19 cellular contexts compared by ENCODE assay signal in genomic region chr3:169822091-169822490, GRCh38. TPM values are rescaled to one million over a fixed set of nuclear protein-coding genes. Genes with fewer than 3 reads are reported as not detected.
DNase-seq lines count a peak whose midpoint lies in the region; ATAC-seq and TF ChIP-seq lines count a peak whose summit lies in the region.
"Had no signal": no experiment of that assay in that cellular context is flagged by ENCODE, and none has a peak within 500 bp of the region (broad histone marks: within the 10 kb centered on the region; RNA-seq: fewer than 3 reads in every experiment).

No MANE protein-coding gene starts in this region.

- H3K4me3 Mint-ChIP-seq in GM23338 (no peak overlapping the region), CD14-positive monocyte (no peak overlapping the region)
- H3K4me3 Mint-ChIP-seq: CD8-positive, alpha-beta memory T cell had no signal

- H4K20me1 ChIP-seq in GM23338 (replicated peaks; ENCODE audit: insufficient read depth) = no peaks in the 10 kb centered on the region
- H4K20me1 ChIP-seq: BLaER1 had no signal

- H3K79me2 ChIP-seq in GM23338 (replicated peaks; ENCODE audit: insufficient read depth) = no peaks in the 10 kb centered on the region

- no peaks in the 10 kb centered on the region for H3K27me3 ChIP-seq in GM23338 (ENCODE audit: insufficient read depth)
- H3K27me3 ChIP-seq: BLaER1 had no signal

- ATAC-seq in GM23338 = no peak
- ATAC-seq in left ventricle myocardium superior = no peak

- H3K36me3 ChIP-seq in GM23338 (ENCODE audit: insufficient read depth) = no peaks in the 10 kb centered on the region
- H3K36me3 ChIP-seq: BLaER1 had no signal

- H3K4me2 ChIP-seq in GM23338 = no peak overlapping the region
- H3K4me2 ChIP-seq: BLaER1 had no signal

- H3K4me1 ChIP-seq in GM23338 (ENCODE audit: insufficient read depth) = no peaks in the 10 kb centered on the region
- H3K4me1 ChIP-seq: BLaER1 had no signal

- H3K36me3 Mint-ChIP-seq in GM23338 (ENCODE audit: low read depth) (no peaks in the 10 kb centered on the region), CD14-positive monocyte (no peaks in the 10 kb centered on the region)
- H3K36me3 Mint-ChIP-seq: CD8-positive, alpha-beta memory T cell had no signal

- intact Hi-C loops in CD14-positive monocyte (cut with micrococcal nuclease) = no loop called here
- intact Hi-C loops in left ventricle myocardium superior (cut with micrococcal nuclease) = no loop called here

- H3F3A ChIP-seq in GM23338 (replicated peaks; ENCODE audit: low read depth) = no peaks in the 10 kb centered on the region

- DNase-seq in NCI-H1417 (lab: John Stamatoyannopoulos, UW) (peak; percentile 54 to 66 (median 65)), NCI-H1417 treated with DMSO at 0.1 percent for 48 hours (lab: John Stamatoyannopoulos, UW) (no peak), GM23338 (ENCODE audit: low spot score) (no peak), NCI-H69 (lab: John Stamatoyannopoulos, UW) (peak; percentile 52), iPS-NIHi11 (ENCODE audit: low spot score) (peak; percentile 33), CD14-positive monocyte (ENCODE audit: low spot score) (no peak), left ventricle myocardium superior (no peak)
- DNase-seq in stimulated activated CD4-positive, alpha-beta T cell treated with anti-CD3 and anti-CD28 coated beads, Interleukin-4, amount 100 ng/mL, for 24 hours = no peak
- DNase-seq: CD8-positive, alpha-beta memory T cell; DMS 273 treated with DMSO at 0.1 percent for 48 hours; GOT3; KBM-7; NCI-H146; NCI-H524; OCI-M1 had no signal

- no peaks in the 10 kb centered on the region; the same call in 2 of the 3 replicates for H3K4me1 Mint-ChIP-seq in GM23338
- no peaks in the 10 kb centered on the region for H3K4me1 Mint-ChIP-seq in CD14-positive monocyte
- H3K4me1 Mint-ChIP-seq: CD8-positive, alpha-beta memory T cell had no signal

- H3K9me3 Mint-ChIP-seq in GM23338 (no peaks in the 10 kb centered on the region), CD14-positive monocyte (peaks cover 0 to 2% (median 0%) of the 10 kb centered on the region in 7 donors)

- H3K27me3 Mint-ChIP-seq in GM23338 (ENCODE audit: insufficient read depth, low read depth, poor library complexity) = peaks cover 2% of the 10 kb centered on the region
- peaks cover 1 to 4% (median 3%) of the 10 kb centered on the region in 3 donors for H3K27me3 Mint-ChIP-seq in CD14-positive monocyte (ENCODE audit: low read depth in 3 of 3)

- H3K9me2 ChIP-seq in GM23338 (ENCODE audit: insufficient read depth) = no peaks in the 10 kb centered on the region

- TF ChIP-seq CTCF in GM23338 (conservative IDR thresholded peaks at IDR 0.05; ENCODE audit: low read depth in 2 of 2) (no peak), CD14-positive monocyte (IDR thresholded peaks at IDR 0.05) (no peak)

- H3K4me3 ChIP-seq in GM23338 = no peak overlapping the region
- H3K4me3 ChIP-seq: BLaER1 had no signal

- no peak overlapping the region for H3K27ac Mint-ChIP-seq in GM23338
- H3K27ac Mint-ChIP-seq in CD14-positive monocyte = no peak overlapping the region
- H3K27ac Mint-ChIP-seq: CD8-positive, alpha-beta memory T cell had no signal

- no peak overlapping the region for H3K27ac ChIP-seq in GM23338 (ENCODE audit: low read depth)
- H3K27ac ChIP-seq: BLaER1, HL-60 had no signal

- 0 out of 2 replicates have a peak overlapping the region, but pooled peaks have one; percentile 1 for H2AFZ ChIP-seq in GM23338

TF ChIP-seq in GM23338, 12 proteins besides CTCF, POLR2A, EP300 and RAD21 (continues in another document):
- TF ChIP-seq ZNF331 (CRISPR knock-in tag; IDR thresholded peaks at IDR 0.05; ENCODE audit: low read depth) (no peak), STAT1 (IDR thresholded peaks at IDR 0.05; ENCODE audit: unreplicated experiment) (no peak), REST (IDR thresholded peaks at IDR 0.05; ENCODE audit: unreplicated experiment) (no peak), NANOG (IDR thresholded peaks at IDR 0.05; ENCODE audit: borderline replicate concordance) (no peak), JUNB (IDR thresholded peaks at IDR 0.05; ENCODE audit: unreplicated experiment) (no peak), EZH2phosphoT487 (IDR thresholded peaks at IDR 0.05; ENCODE audit: unreplicated experiment) (no peak), ETS1 (IDR thresholded peaks at IDR 0.05) (no peak), ZNF114 (CRISPR knock-in tag; IDR thresholded peaks at IDR 0.05) (no peak), CREB1 (CRISPR knock-in tag; IDR thresholded peaks at IDR 0.05; ENCODE audit: low read depth) (no peak), POLR2AphosphoS5 (IDR thresholded peaks at IDR 0.05; ENCODE audit: low read depth) (no peak)

RNA-seq across cellular contexts. Expression of gene LRRC34, which starts 9.4 kb away (rescaled TPM):
- total RNA-seq in GM23338 (2014; rRNA removed; shearing (Covaris generic)) = 15.7 and 19.6 TPM in 2 replicates
- 9.1 and 12.8 TPM in 2 replicates for polyA plus RNA-seq in GM23338 (2016; fragmentation: Nextera tagmentation; extraction: Ambion mirVana)
- under 1 TPM; 0.25 to 0.61 TPM for polyA plus RNA-seq in CD14-positive monocyte
- 1.6 TPM for total RNA-seq in left ventricle myocardium superior
- total RNA-seq: A172 had no signal

RNA-seq across cellular contexts. Expression of gene LRRIQ4, which starts 9.4 kb away (rescaled TPM):
- total RNA-seq in GM23338 (2014; rRNA removed; shearing (Covaris generic)) = not detected in 2 replicates
- polyA plus RNA-seq in GM23338 (2016; fragmentation: Nextera tagmentation; extraction: Ambion mirVana) (0.29 TPM in 1 of 2 replicates, not detected in the other), CD14-positive monocyte (not detected)
- total RNA-seq in left ventricle myocardium superior = not detected
- total RNA-seq: A172; T-helper 2 cell treated with Interferon-gamma antibody and Interleukin-4, amounts not matched to agents 100 ng/mL and 5 ng/mL, for 36 hours had no signal
- polyA plus RNA-seq: CD8-positive, alpha-beta memory T cell had no signal

RNA-seq across cellular contexts. Expression of gene LRRC31, which starts 47.6 kb away (rescaled TPM):
- not detected in 2 replicates for total RNA-seq in GM23338 (2014; rRNA removed; shearing (Covaris generic))
- polyA plus RNA-seq in GM23338 (2016; fragmentation: Nextera tagmentation; extraction: Ambion mirVana) (not detected in 2 replicates), CD14-positive monocyte (not detected)
- not detected for total RNA-seq in left ventricle myocardium superior
- total RNA-seq: A172; CD8-positive, alpha-beta memory T cell; T-helper 2 cell treated with Interferon-gamma antibody and Interleukin-4, amounts not matched to agents 100 ng/mL and 5 ng/mL, for 36 hours had no signal
- polyA plus RNA-seq: CD8-positive, alpha-beta memory T cell had no signal

RNA-seq across cellular contexts. Expression of gene MYNN, which starts 48.9 kb away (rescaled TPM):
- 19.4 and 20.6 TPM in 2 replicates for total RNA-seq in GM23338 (2014; rRNA removed; shearing (Covaris generic))
- 10.8 and 14.2 TPM in 2 replicates for polyA plus RNA-seq in GM23338 (2016; fragmentation: Nextera tagmentation; extraction: Ambion mirVana)
- polyA plus RNA-seq in CD14-positive monocyte = 1 to 10 TPM; 8.7 to 9.0 TPM
- 13.2 TPM for total RNA-seq in left ventricle myocardium superior

RNA-seq across cellular contexts. Expression of gene ACTRT3, which starts 52.7 kb away (rescaled TPM):
- total RNA-seq in GM23338 (2014; rRNA removed; shearing (Covaris generic)) = 5.2 and 6.4 TPM in 2 replicates
- polyA plus RNA-seq in GM23338 (2016; fragmentation: Nextera tagmentation; extraction: Ambion mirVana) = 2.0 and 2.9 TPM in 2 replicates
- polyA plus RNA-seq in CD14-positive monocyte = under 1 TPM in 1 of 2 donors, not detected in 1; 0.08 TPM
- total RNA-seq in left ventricle myocardium superior = 0.72 TPM

Comparison
In these comparisons a context has a peak if more than half of its experiments do, and no peak if none do; other contexts are left out.
1. DNase-seq: peak in NCI-H1417 (3 of 3), NCI-H69 (single experiment) and iPS-NIHi11 (single experiment); none in NCI-H1417 treated with DMSO at 0.1 percent for 48 hours (single experiment), GM23338 (single experiment), stimulated activated CD4-positive, alpha-beta T cell treated with anti-CD3 and anti-CD28 coated beads, Interleukin-4, amount 100 ng/mL, for 24 hours (single experiment), CD14-positive monocyte (single experiment) and left ventricle myocardium superior (single experiment).